ENCODE assay signal across 25 cellular contexts in genomic region chr15:78763796-78764241, GRCh38. TPM values are rescaled to one million over a fixed set of nuclear protein-coding genes. Genes with fewer than 3 reads are reported as not detected.
DNase-seq lines count a peak whose midpoint lies in the region; ATAC-seq, FAIRE-seq and TF ChIP-seq lines count a peak whose summit lies in the region.
"Had no signal": no experiment of that assay in that cellular context is flagged by ENCODE, and none has a peak within 500 bp of the region (broad histone marks: within the 10 kb centered on the region; RNA-seq: fewer than 3 reads in every experiment).

No MANE protein-coding gene starts in this region.

- no peaks in the 10 kb centered on the region for H3K36me3 Mint-ChIP-seq in activated naive CD4-positive, alpha-beta T cell treated with anti-CD3 and anti-CD28 coated beads, Interleukin-2, amount 10 ng/mL, durations not matched to agents 7 days and 5 days
- H3K36me3 Mint-ChIP-seq in WTC11 = no peaks in the 10 kb centered on the region
- H3K36me3 Mint-ChIP-seq: mesothelial cell of epicardium; naive thymus-derived CD8-positive, alpha-beta T cell had no signal

- FAIRE-seq in kidney (lab: Jason Lieb, UNC) = no peak
- FAIRE-seq: A549, endothelial cell of umbilical vein had no signal

- 91 to 95% (median 91%) methylated on average over 4 to 26 of the region's 26 CpGs for WGBS in spleen, 5 donors

- POLR2A ChIA-PET in RWPE1 (lab: Yijun Ruan, JAX; ENCODE audit: low non-redundant PET) (no interaction called here), WTC11 (lab: Charles Lee) (no interaction called here)

- H3K27ac ChIP-seq in RWPE1 = peak overlapping the region; percentile 61
- no peak overlapping the region for H3K27ac ChIP-seq in kidney (ENCODE audit: low read depth in 2 of 2, low read length in 2 of 2)
- no peak overlapping the region for H3K27ac ChIP-seq in spleen
- H3K27ac ChIP-seq: cardiac muscle cell, ovary, SJSA1, upper lobe of left lung had no signal

- TF ChIP-seq CTCF in RWPE1 (conservative IDR thresholded peaks at IDR 0.05; ENCODE audit: low read depth) (no peak), kidney (IDR thresholded peaks at IDR 0.05; ENCODE audit: borderline replicate concordance, extremely low read depth, insufficient read depth) (no peak), spleen (IDR thresholded peaks at IDR 0.05 in 8 of 11, conservative IDR thresholded peaks at IDR 0.05 in 3 of 11) (no peak), WTC11 (IDR thresholded peaks at IDR 0.05) (no peak)

- H3K9me3 ChIP-seq in kidney (ENCODE audit: control insufficient read depth in 1 of 2, low read length in 2 of 2) = no peaks in the 10 kb centered on the region
- H3K9me3 ChIP-seq in spleen = no peaks in the 10 kb centered on the region
- H3K9me3 ChIP-seq: A549, ovary, SJSA1, upper lobe of left lung had no signal

- H3K36me3 ChIP-seq in kidney (ENCODE audit: control insufficient read depth in 1 of 2, insufficient read depth in 2 of 2, low read length in 2 of 2) (no peaks in the 10 kb centered on the region), spleen (no peaks in the 10 kb centered on the region)
- H3K36me3 ChIP-seq: cardiac muscle cell, ovary, SJSA1, upper lobe of left lung had no signal

- H3K27ac Mint-ChIP-seq in activated naive CD4-positive, alpha-beta T cell treated with anti-CD3 and anti-CD28 coated beads, Interleukin-2, amount 10 ng/mL, durations not matched to agents 7 days and 5 days = peak overlapping the region; percentile 74
- H3K27ac Mint-ChIP-seq in WTC11 = no peak overlapping the region; the same call in 1 of the 2 replicates
- H3K27ac Mint-ChIP-seq: activated naive CD4-positive, alpha-beta T cell treated with anti-CD3 and anti-CD28 coated beads for 36 hours had no signal

- no peaks in the 10 kb centered on the region for H3K27me3 ChIP-seq in spleen (replicated peaks in 1 of 7)
- H3K27me3 ChIP-seq: cardiac muscle cell, ovary, SJSA1, upper lobe of left lung had no signal

- no peak overlapping the region for H3K9ac ChIP-seq in kidney (ENCODE audit: low read length in 2 of 2)

- no peak overlapping the region for H3K4me3 Mint-ChIP-seq in activated naive CD4-positive, alpha-beta T cell treated with anti-CD3 and anti-CD28 coated beads, Interleukin-2, amount 10 ng/mL, durations not matched to agents 7 days and 5 days
- no peak overlapping the region for H3K4me3 Mint-ChIP-seq in WTC11
- H3K4me3 Mint-ChIP-seq: activated naive CD4-positive, alpha-beta T cell treated with anti-CD3 and anti-CD28 coated beads for 36 hours; mesothelial cell of epicardium had no signal

- CTCF ChIA-PET in activated naive CD4-positive, alpha-beta T cell treated with anti-CD3 and anti-CD28 coated beads, Interleukin-2, amount 10 ng/mL, durations not matched to agents 7 days and 5 days (lab: Charles Lee) = no interaction called here
- CTCF ChIA-PET in RWPE1 (lab: Yijun Ruan, JAX) (interaction anchor here (1.1 kb wide), 1 partner anchor 146 kb away, joined by 3 read pairs; no protein-coding TSS in a partner anchor), WTC11 (lab: Charles Lee) (interaction anchor here (1.4 to 1.5 kb wide), 3 partner anchors 13 to 47 kb away, joined by 5 to 7 read pairs (median 6); partner anchors contain the start of gene ADAMTS7)

- H3K4me1 ChIP-seq in kidney (ENCODE audit: control insufficient read depth in 1 of 2, insufficient read depth in 1 of 2, low read depth in 1 of 2, low read length in 2 of 2) (peaks cover 0 to 8% of the 10 kb centered on the region in 2 donors), spleen (peaks cover 20 to 63% (median 37%) of the 10 kb centered on the region in 6 donors)
- H3K4me1 ChIP-seq: A549, SJSA1 had no signal

- intact Hi-C loops in kidney (cut with DNase I) (no loop called here), spleen (cut with DNase I; ENCODE audit: low total_unique reads) (no loop called here)

- H3K9me3 Mint-ChIP-seq in activated naive CD4-positive, alpha-beta T cell treated with anti-CD3 and anti-CD28 coated beads, Interleukin-2, amount 10 ng/mL, durations not matched to agents 7 days and 5 days = no peaks in the 10 kb centered on the region
- no peaks in the 10 kb centered on the region for H3K9me3 Mint-ChIP-seq in WTC11
- H3K9me3 Mint-ChIP-seq: activated naive CD4-positive, alpha-beta T cell treated with anti-CD3 and anti-CD28 coated beads for 36 hours; mesothelial cell of epicardium; naive thymus-derived CD8-positive, alpha-beta T cell had no signal

- DNase-seq in activated naive CD4-positive, alpha-beta T cell treated with anti-CD3 and anti-CD28 coated beads, Interleukin-2, amount 10 ng/mL, durations not matched to agents 7 days and 5 days = no peak
- DNase-seq in activated naive CD4-positive, alpha-beta T cell treated with anti-CD3 and anti-CD28 coated beads, Interleukin-2, amount 50 U/mL, for 16 hours = no peak
- DNase-seq in RWPE1 (ENCODE audit: low spot score) (no peak), kidney (peak; percentile 69), spleen (peak; percentile 79), WTC11 (ENCODE audit: low spot score) (no peak)
- no peak for DNase-seq in NK-92 treated with Interleukin-12 subunit alpha and Interleukin-12 subunit beta, amount 100 ng/mL, for 24 hours (lab: John Stamatoyannopoulos, UW)
- DNase-seq: activated CD4-positive, alpha-beta T cell treated with anti-CD3 and anti-CD28 coated beads for 4 hours; activated T-cell treated with anti-CD3 and anti-CD28 coated beads, Interleukin-2, amount 50 U/mL, for 48 hours; anterior cingulate cortex; GDM1; KG1; NCI-H1417 treated with DMSO at 0.1 percent for 48 hours; NCI-H82; T-helper 1 cell had no signal

- peaks cover 3% of the 10 kb centered on the region for H3K27me3 Mint-ChIP-seq in activated naive CD4-positive, alpha-beta T cell treated with anti-CD3 and anti-CD28 coated beads, Interleukin-2, amount 10 ng/mL, durations not matched to agents 7 days and 5 days
- no peaks in the 10 kb centered on the region for H3K27me3 Mint-ChIP-seq in WTC11 (ENCODE audit: low read depth)
- H3K27me3 Mint-ChIP-seq: naive thymus-derived CD8-positive, alpha-beta T cell had no signal

- ATAC-seq in WTC11 = no peak
- ATAC-seq in GM21367 (IDR thresholded peaks at IDR 0.05; ENCODE audit: unreplicated experiment) = no peak
- ATAC-seq: naive thymus-derived CD8-positive, alpha-beta T cell had no signal

- no peak for TF ChIP-seq POLR2A in spleen (IDR thresholded peaks at IDR 0.05)

- H3K4me3 ChIP-seq in kidney (ENCODE audit: low read length in 2 of 2) (no peak overlapping the region), spleen (no peak overlapping the region)
- H3K4me3 ChIP-seq: A549, cardiac muscle cell, ovary, SJSA1, upper lobe of left lung had no signal

- peaks cover 25% of the 10 kb centered on the region for H3K4me1 Mint-ChIP-seq in activated naive CD4-positive, alpha-beta T cell treated with anti-CD3 and anti-CD28 coated beads, Interleukin-2, amount 10 ng/mL, durations not matched to agents 7 days and 5 days
- peaks cover 14% of the 10 kb centered on the region for H3K4me1 Mint-ChIP-seq in WTC11
- H3K4me1 Mint-ChIP-seq: mesothelial cell of epicardium had no signal

TF ChIP-seq in WTC11, 78 proteins besides CTCF, POLR2A, EP300 and RAD21:
- TF ChIP-seq ATF3 (CRISPR knock-in tag; conservative IDR thresholded peaks at IDR 0.05) = no peak
- TF ChIP-seq, protein P1, sequence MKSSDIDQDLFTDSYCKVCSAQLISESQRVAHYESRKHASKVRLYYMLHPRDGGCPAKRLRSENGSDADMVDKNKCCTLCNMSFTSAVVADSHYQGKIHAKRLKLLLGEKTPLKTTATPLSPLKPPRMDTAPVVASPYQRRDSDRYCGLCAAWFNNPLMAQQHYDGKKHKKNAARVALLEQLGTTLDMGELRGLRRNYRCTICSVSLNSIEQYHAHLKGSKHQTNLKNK (CRISPR knock-in tag; IDR thresholded peaks at IDR 0.05) = no peak
TF ChIP-seq in WTC11: peak in this region for 0.

RNA-seq across cellular contexts. Expression of gene ADAMTS7, which starts 47.4 kb away (rescaled TPM):
- total RNA-seq in kidney (3.1 TPM), spleen (10 to 100 TPM in 1 of 7 donors, 1 to 10 TPM in 6; 3.4 to 15.0 (median 8.3) TPM), WTC11 (2021) (66.5 to 70.3 TPM (median 67.1 TPM) in 3 replicates)
- polyA plus RNA-seq in kidney (ENCODE audit: insufficient read depth, low read depth, low replicate concordance) (0.82 TPM), spleen (1 to 10 TPM in 2 of 3 donors, under 1 TPM in 1; 0.47 to 8.4 (median 2.2) TPM)
- polyA plus RNA-seq: naive thymus-derived CD8-positive, alpha-beta T cell had no signal

Comparison
In these comparisons a context has a peak if more than half of its experiments do, and no peak if none do; other contexts are left out.
1. DNase-seq: peak in kidney (single experiment) and spleen (single experiment); none in activated naive CD4-positive, alpha-beta T cell treated with anti-CD3 and anti-CD28 coated beads, Interleukin-2, amount 10 ng/mL, durations not matched to agents 7 days and 5 days (single experiment), activated naive CD4-positive, alpha-beta T cell treated with anti-CD3 and anti-CD28 coated beads, Interleukin-2, amount 50 U/mL, for 16 hours (single experiment), RWPE1 (single experiment), WTC11 (single experiment) and NK-92 treated with Interleukin-12 subunit alpha and Interleukin-12 subunit beta, amount 100 ng/mL, for 24 hours (single experiment).